ENCODE assay signal across 8 cellular contexts in genomic region chr6:30102701-30103629, GRCh38. TPM values are rescaled to one million over a fixed set of nuclear protein-coding genes. Genes with fewer than 3 reads are reported as not detected.
DNase-seq lines count a peak whose midpoint lies in the region; ATAC-seq and TF ChIP-seq lines count a peak whose summit lies in the region.

No MANE protein-coding gene starts in this region.

- H3K4me1 Mint-ChIP-seq in central memory CD8-positive, alpha-beta T cell, result peaks cover 32% of the 10 kb centered on the region

- ATAC-seq in HG03095 (IDR thresholded peaks at IDR 0.05; ENCODE audit: unreplicated experiment), result peak; percentile 47
- peak; percentile 89 for ATAC-seq in central memory CD8-positive, alpha-beta T cell (replicated peaks; ENCODE audit: extremely low read depth, poor library complexity, severe bottlenecking)
- ATAC-seq in GM18873 (IDR thresholded peaks at IDR 0.05; ENCODE audit: low FRiP score, unreplicated experiment), result no peak

- DNase-seq in GM10266 (ENCODE audit: extremely low spot score) (peak; percentile 93), NCI-H2227 treated with DMSO at 0.1 percent for 48 hours (lab: John Stamatoyannopoulos, UW) (peak; percentile 83), kidney epithelial cell (ENCODE audit: low read depth) (no peak)
- DNase-seq in activated CD4-positive, CD25-positive, alpha-beta regulatory T cell (lab: John Stamatoyannopoulos, UW), result peak; percentile 54 to 71 (median 65)
- DNase-seq in central memory CD8-positive, alpha-beta T cell (ENCODE audit: low spot score in 2 of 2), result peak; percentile 72 to 74
- peak; percentile 75 to 87 (median 77) for DNase-seq in stimulated activated CD4-positive, alpha-beta T cell treated with anti-CD3 and anti-CD28 coated beads, Interleukin-12 subunit alpha, Interleukin-12 subunit beta, amount 100 ng/mL, for 48 hours (ENCODE audit: low read depth in 2 of 3, low spot score in 1 of 3)

- H3K4me3 ChIP-seq in kidney epithelial cell (ENCODE audit: low read depth, low read length), result peak overlapping the region; percentile 15

- TF ChIP-seq CTCF in GM10266 (IDR thresholded peaks at IDR 0.05; ENCODE audit: control insufficient read depth, insufficient read depth, low read depth, missing control alignments) (peak; percentile 95), kidney epithelial cell (IDR thresholded peaks at IDR 0.05; ENCODE audit: insufficient read depth, low read length, poor library complexity, severe bottlenecking) (peak; percentile 90)

- no peaks in the 10 kb centered on the region for H3K36me3 ChIP-seq in kidney epithelial cell (ENCODE audit: control insufficient read depth, insufficient read depth, low read length)

- peak overlapping the region; percentile 68 for H3K4me3 Mint-ChIP-seq in central memory CD8-positive, alpha-beta T cell

- H3K27ac Mint-ChIP-seq in central memory CD8-positive, alpha-beta T cell (ENCODE audit: low read depth), result peak overlapping the region; percentile 0

- H3K27me3 Mint-ChIP-seq in central memory CD8-positive, alpha-beta T cell, result peaks cover 57% of the 10 kb centered on the region

- peaks cover 52% of the 10 kb centered on the region for H3K27me3 ChIP-seq in kidney epithelial cell (ENCODE audit: control insufficient read depth, insufficient read depth, low read length)

- H3K36me3 Mint-ChIP-seq in central memory CD8-positive, alpha-beta T cell (ENCODE audit: insufficient read depth), result no peaks in the 10 kb centered on the region

- H3K9me3 Mint-ChIP-seq in central memory CD8-positive, alpha-beta T cell, result no peaks in the 10 kb centered on the region

RNA-seq across cellular contexts. Expression of gene TRIM31, which starts 9.9 kb away (rescaled TPM):
- not detected in 2 replicates for total RNA-seq in kidney epithelial cell

RNA-seq across cellular contexts. Expression of gene RNF39, which starts 27.4 kb away (rescaled TPM):
- total RNA-seq in kidney epithelial cell, result 0.04 TPM in 1 of 2 replicates, not detected in the other

RNA-seq across cellular contexts. Expression of gene TRIM40, which starts 33.0 kb away (rescaled TPM):
- not detected in 2 replicates for total RNA-seq in kidney epithelial cell

RNA-seq across cellular contexts. Expression of gene PPP1R11, which starts 36.0 kb away (rescaled TPM):
- 57.6 and 73.4 TPM in 2 replicates for total RNA-seq in kidney epithelial cell

RNA-seq across cellular contexts. Expression of gene POLR1H, which starts 41.9 kb away (rescaled TPM):
- 29.9 and 33.3 TPM in 2 replicates for total RNA-seq in kidney epithelial cell
